Comparison of ENCODE assay signal across 17 cellular contexts in the genomic region with DNA sequence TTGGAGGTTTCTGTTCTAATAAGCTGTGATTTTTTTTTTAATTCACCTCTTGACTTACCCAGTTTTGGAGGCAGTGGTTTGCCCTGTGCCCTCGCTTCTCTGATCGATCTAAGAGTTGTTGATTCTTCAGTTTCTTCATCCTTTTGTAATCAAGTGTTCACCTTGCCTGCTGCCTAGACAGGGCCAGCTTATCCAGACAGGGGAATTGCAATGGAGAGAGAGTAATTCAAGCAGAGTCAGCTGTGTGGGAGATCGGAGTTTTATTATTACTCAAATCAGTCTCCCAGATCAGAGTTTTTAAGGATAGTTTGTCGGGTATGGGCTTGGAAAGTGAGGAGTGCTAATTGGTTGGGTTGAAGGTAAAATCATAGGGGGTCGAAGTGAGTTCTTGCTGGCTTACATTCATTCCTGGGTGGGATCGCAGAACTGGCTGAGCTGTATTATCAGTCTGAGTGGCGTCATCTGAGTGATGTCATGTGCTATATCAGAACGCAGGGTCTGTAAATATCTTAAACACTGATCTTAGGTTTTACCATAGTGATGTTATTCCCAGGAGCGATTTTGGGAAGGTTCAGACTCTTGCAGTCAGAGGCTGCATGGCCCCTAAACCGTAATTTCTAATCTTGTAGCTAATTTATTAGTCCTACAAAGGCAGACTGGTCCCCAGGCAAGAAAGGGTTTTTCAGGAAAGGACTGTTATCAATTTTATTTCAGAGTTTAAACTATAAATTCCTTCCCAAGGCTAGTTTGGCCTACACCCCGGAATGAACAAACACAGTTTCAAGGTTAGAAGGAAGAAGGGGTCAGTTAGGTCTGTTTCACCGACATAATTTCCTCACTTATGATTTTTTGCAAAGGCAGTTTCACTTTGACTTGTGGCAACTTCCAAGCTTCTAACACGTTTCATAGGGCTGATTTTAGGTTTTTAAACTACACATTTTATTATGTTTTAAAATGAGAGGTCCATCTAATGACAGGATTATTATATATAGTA. TPM values are rescaled to one million over a fixed set of nuclear protein-coding genes. Genes with fewer than 3 reads are reported as not detected.
DNase-seq lines count a peak whose midpoint lies in the region; ATAC-seq, FAIRE-seq and TF ChIP-seq lines count a peak whose summit lies in the region.
"Had no signal": no experiment of that assay in that cellular context is flagged by ENCODE, and none has a peak within 500 bp of the region (broad histone marks: within the 10 kb centered on the region; RNA-seq: fewer than 3 reads in every experiment).

No MANE protein-coding gene starts in this region.

- WGBS in aorta, 2 donors, result 36 to 37% methylated on average over 13 of the region's 13 CpGs

- ATAC-seq in left cardiac atrium (peak in 1 of 2 donors; percentile 43), Right ventricle myocardium superior (ENCODE audit: poor library complexity) (no peak), upper lobe of right lung (no peak), aorta (ENCODE audit: low FRiP score) (no peak)
- ATAC-seq: natural killer cell had no signal

- DNase-seq in left cardiac atrium (peak; percentile 18), Right ventricle myocardium superior (no peak), fibroblast of pulmonary artery (ENCODE audit: low read depth) (no peak), nephron progenitor cell (no peak), upper lobe of right lung (no peak), aorta (no peak), NAMALWA (ENCODE audit: low spot score) (no peak), GM12892 (ENCODE audit: insufficient read length) (no peak)
- DNase-seq: ACHN; immature natural killer cell; natural killer cell; RPMI8226; stimulated activated CD4-positive, alpha-beta T cell treated with anti-CD3 and anti-CD28 coated beads, Interleukin-15, amount 100 ng/mL, for 24 hours; T1000 had no signal

- no peak for FAIRE-seq in GM12892 (lab: Jason Lieb, UNC)
- FAIRE-seq: urothelium cell line had no signal

- peak overlapping the region; percentile 32 for H3K27ac ChIP-seq in upper lobe of right lung
- no peak overlapping the region for H3K27ac ChIP-seq in aorta (ENCODE audit: low read depth in 1 of 2, low read length in 2 of 2)

- no peaks in the 10 kb centered on the region for H3K9me3 ChIP-seq in upper lobe of right lung
- no peaks in the 10 kb centered on the region for H3K9me3 ChIP-seq in aorta (ENCODE audit: control insufficient read depth, low read length)

- peaks cover 46% of the 10 kb centered on the region for H3K4me1 Mint-ChIP-seq in nephron progenitor cell
- H3K4me1 Mint-ChIP-seq: activated naive CD4-positive, alpha-beta T cell treated with anti-CD3 and anti-CD28 coated beads, Interleukin-2, amount 50 U/mL, for 24 hours; immature natural killer cell; natural killer cell had no signal

- H3K9me3 Mint-ChIP-seq in nephron progenitor cell, result no peaks in the 10 kb centered on the region
- H3K9me3 Mint-ChIP-seq: activated naive CD4-positive, alpha-beta T cell treated with anti-CD3 and anti-CD28 coated beads, Interleukin-2, amount 50 U/mL, for 24 hours had no signal

- H3K36me3 ChIP-seq in upper lobe of right lung (no peaks in the 10 kb centered on the region), aorta (ENCODE audit: control insufficient read depth in 1 of 2, insufficient read depth in 2 of 2, low read length in 1 of 2) (no peaks in the 10 kb centered on the region)

- intact Hi-C loops in left cardiac atrium (cut with DNase I), result no loop called here
- intact Hi-C loops in Right ventricle myocardium superior (cut with DNase I), result no loop called here
- intact Hi-C loops in upper lobe of right lung (cut with DNase I), result no loop called here
- intact Hi-C loops in aorta (cut with DNase I), result no loop called here

- H3K4me1 ChIP-seq in upper lobe of right lung (no peaks in the 10 kb centered on the region), aorta (ENCODE audit: control insufficient read depth in 1 of 2, insufficient read depth in 2 of 2, low read length in 2 of 2) (no peaks in the 10 kb centered on the region)

- H3K27me3 ChIP-seq in upper lobe of right lung, result no peaks in the 10 kb centered on the region
- H3K27me3 ChIP-seq in aorta (ENCODE audit: control insufficient read depth in 1 of 2, insufficient read depth in 2 of 2, low read length in 1 of 2), result no peaks in the 10 kb centered on the region

- no peak overlapping the region for H3K4me3 Mint-ChIP-seq in nephron progenitor cell
- H3K4me3 Mint-ChIP-seq: activated naive CD4-positive, alpha-beta T cell treated with anti-CD3 and anti-CD28 coated beads, Interleukin-2, amount 50 U/mL, for 24 hours; immature natural killer cell; natural killer cell had no signal

- H3K4me3 ChIP-seq in fibroblast of pulmonary artery (replicated peaks; ENCODE audit: low read depth, low read length) (peak overlapping the region; percentile 21), upper lobe of right lung (peak overlapping the region; percentile 12), aorta (ENCODE audit: low read length in 2 of 2) (no peak overlapping the region)

- TF ChIP-seq CTCF in fibroblast of pulmonary artery (IDR thresholded peaks at IDR 0.05; ENCODE audit: low read length, missing control alignments), result no peak
- no peak for TF ChIP-seq CTCF in nephron progenitor cell (IDR thresholded peaks at IDR 0.05)
- TF ChIP-seq CTCF in upper lobe of right lung (IDR thresholded peaks at IDR 0.05), result no peak

- TF ChIP-seq POLR2A in GM12892 (IDR thresholded peaks at IDR 0.05; ENCODE audit: low read depth, low read length), result no peak

- no peaks in the 10 kb centered on the region for H3K36me3 Mint-ChIP-seq in nephron progenitor cell (ENCODE audit: low read depth)
- H3K36me3 Mint-ChIP-seq: activated naive CD4-positive, alpha-beta T cell treated with anti-CD3 and anti-CD28 coated beads, Interleukin-2, amount 50 U/mL, for 24 hours; immature natural killer cell; natural killer cell had no signal

- no peaks in the 10 kb centered on the region for H3K27me3 Mint-ChIP-seq in nephron progenitor cell (ENCODE audit: low read depth, poor library complexity)
- H3K27me3 Mint-ChIP-seq: activated naive CD4-positive, alpha-beta T cell treated with anti-CD3 and anti-CD28 coated beads, Interleukin-2, amount 50 U/mL, for 24 hours had no signal

- peak overlapping the region; percentile 36 for H3K27ac Mint-ChIP-seq in nephron progenitor cell
- H3K27ac Mint-ChIP-seq: activated naive CD4-positive, alpha-beta T cell treated with anti-CD3 and anti-CD28 coated beads, Interleukin-2, amount 50 U/mL, for 24 hours; immature natural killer cell; natural killer cell had no signal

RNA-seq across cellular contexts. Expression of a gene that starts 21.5 kb away (rescaled TPM):
- total RNA-seq in left cardiac atrium, result not detected
- total RNA-seq in Right ventricle myocardium superior, result not detected
- total RNA-seq in upper lobe of right lung, result 0.35 TPM
- under 1 TPM in 1 of 2 donors, not detected in 1; 0.24 TPM for total RNA-seq in aorta
- polyA plus RNA-seq in aorta, result not detected
- not detected for polyA plus RNA-seq in GM12892 (2012; ENCODE audit: missing spikeins)
- total RNA-seq: activated CD8-positive, alpha-beta memory T cell treated with anti-CD3 and anti-CD28 coated beads for 36 hours; natural killer cell had no signal
- polyA plus RNA-seq: immature natural killer cell had no signal

Comparison
In these comparisons a context has a peak if more than half of its experiments do, and no peak if none do; other contexts are left out.
1. H3K4me3 ChIP-seq: peak in fibroblast of pulmonary artery (single experiment) and upper lobe of right lung (single experiment); none in aorta (0 of 2).